In genomic region chr5:123088031-123088805, GRCh38 we compare ENCODE assay signal across 9 cellular contexts. TPM values are rescaled to one million over a fixed set of nuclear protein-coding genes. Genes with fewer than 3 reads are reported as not detected.
DNase-seq lines count a peak whose midpoint lies in the region; ATAC-seq, FAIRE-seq and TF ChIP-seq lines count a peak whose summit lies in the region.
"Had no signal": no experiment of that assay in that cellular context is flagged by ENCODE, and none has a peak within 500 bp of the region (broad histone marks: within the 10 kb centered on the region; RNA-seq: fewer than 3 reads in every experiment).

No MANE protein-coding gene starts in this region.

- H3K4me3 ChIP-seq in ascending aorta (peak overlapping the region; percentile 71 to 97), kidney (ENCODE audit: low read length in 2 of 2) (peak overlapping the region; percentile 59 to 66)

- no peak overlapping the region for H3K9ac ChIP-seq in kidney (ENCODE audit: low read length in 2 of 2)

- H3K36me3 ChIP-seq in ascending aorta: peaks cover 5 to 6% of the 10 kb centered on the region in 2 donors
- no peaks in the 10 kb centered on the region for H3K36me3 ChIP-seq in kidney (ENCODE audit: control insufficient read depth in 1 of 2, insufficient read depth in 2 of 2, low read length in 2 of 2)

- no peak for TF ChIP-seq CTCF in ascending aorta (IDR thresholded peaks at IDR 0.05)
- no peak for TF ChIP-seq CTCF in kidney (IDR thresholded peaks at IDR 0.05; ENCODE audit: borderline replicate concordance, extremely low read depth, insufficient read depth)

- intact Hi-C loops in ascending aorta (cut with DNase I) (loop anchor here (2.0 to 5.0 kb wide), 5 partner anchors 181 to 571 kb away; partner anchors contain the start of genes CEP120, SNX2 and SNX24), kidney (cut with DNase I) (no loop called here)

- ATAC-seq in stimulated activated naive CD8-positive, alpha-beta T cell treated with anti-CD3 and anti-CD28 coated beads, Interleukin-15, Interleukin-2, amounts not matched to agents 100 U/mL and 50 U/mL, for 24 hours: no peak
- ATAC-seq in HG02623 (IDR thresholded peaks at IDR 0.05; ENCODE audit: unreplicated experiment) (no peak), GM19452 (IDR thresholded peaks at IDR 0.05; ENCODE audit: unreplicated experiment) (no peak)

- H3K9me3 ChIP-seq in ascending aorta (no peaks in the 10 kb centered on the region), kidney (ENCODE audit: control insufficient read depth in 1 of 2, low read length in 2 of 2) (no peaks in the 10 kb centered on the region)

- no peak for FAIRE-seq in kidney (lab: Jason Lieb, UNC)

- DNase-seq in DMS53 (lab: John Stamatoyannopoulos, UW) (peak; percentile 59), DMS53 treated with DMSO at 0.1 percent for 48 hours (lab: John Stamatoyannopoulos, UW; ENCODE audit: unreplicated experiment) (no peak), ascending aorta (ENCODE audit: low spot score in 2 of 2) (peak in 1 of 2 donors; percentile 74), kidney (no peak), D341Med (ENCODE audit: low spot score) (no peak)
- DNase-seq in stimulated activated naive CD8-positive, alpha-beta T cell treated with anti-CD3 and anti-CD28 coated beads, Interleukin-15, Interleukin-2, amounts not matched to agents 100 U/mL and 50 U/mL, for 24 hours: peak; percentile 4

- no peaks in the 10 kb centered on the region for H3K27me3 ChIP-seq in ascending aorta

- H3K27ac ChIP-seq in ascending aorta: peak overlapping the region; percentile 95 to 99
- H3K27ac ChIP-seq in kidney (ENCODE audit: low read depth in 2 of 2, low read length in 2 of 2): no peak overlapping the region
- H3K27ac ChIP-seq: 22Rv1 had no signal

- H3K4me1 ChIP-seq in ascending aorta (no peaks in the 10 kb centered on the region), kidney (ENCODE audit: control insufficient read depth in 1 of 2, insufficient read depth in 1 of 2, low read depth in 1 of 2, low read length in 2 of 2) (peaks cover 0 to 18% of the 10 kb centered on the region in 2 donors)

RNA-seq across cellular contexts. Expression of gene PRDM6, which starts 0.8 kb away (rescaled TPM):
- total RNA-seq in ascending aorta (8.4 TPM), kidney (1.4 TPM)
- 1.5 TPM for polyA plus RNA-seq in kidney (ENCODE audit: insufficient read depth, low read depth, low replicate concordance)

RNA-seq across cellular contexts. Expression of gene PPIC, which starts 51.7 kb away (rescaled TPM):
- total RNA-seq in ascending aorta (29.3 TPM), kidney (46.1 TPM)
- 49.5 TPM for polyA plus RNA-seq in kidney (ENCODE audit: insufficient read depth, low read depth, low replicate concordance)

Comparison
In these comparisons a context has a peak if more than half of its experiments do, and no peak if none do; other contexts are left out.
1. DNase-seq: peak in DMS53 (single experiment) and stimulated activated naive CD8-positive, alpha-beta T cell treated with anti-CD3 and anti-CD28 coated beads, Interleukin-15, Interleukin-2, amounts not matched to agents 100 U/mL and 50 U/mL, for 24 hours (single experiment); none in DMS53 treated with DMSO at 0.1 percent for 48 hours (single experiment), kidney (single experiment) and D341Med (single experiment).
2. H3K27ac ChIP-seq: peak in ascending aorta (2 of 2); none in kidney (0 of 2).